14 cellular contexts compared by ENCODE assay signal in the genomic region with DNA sequence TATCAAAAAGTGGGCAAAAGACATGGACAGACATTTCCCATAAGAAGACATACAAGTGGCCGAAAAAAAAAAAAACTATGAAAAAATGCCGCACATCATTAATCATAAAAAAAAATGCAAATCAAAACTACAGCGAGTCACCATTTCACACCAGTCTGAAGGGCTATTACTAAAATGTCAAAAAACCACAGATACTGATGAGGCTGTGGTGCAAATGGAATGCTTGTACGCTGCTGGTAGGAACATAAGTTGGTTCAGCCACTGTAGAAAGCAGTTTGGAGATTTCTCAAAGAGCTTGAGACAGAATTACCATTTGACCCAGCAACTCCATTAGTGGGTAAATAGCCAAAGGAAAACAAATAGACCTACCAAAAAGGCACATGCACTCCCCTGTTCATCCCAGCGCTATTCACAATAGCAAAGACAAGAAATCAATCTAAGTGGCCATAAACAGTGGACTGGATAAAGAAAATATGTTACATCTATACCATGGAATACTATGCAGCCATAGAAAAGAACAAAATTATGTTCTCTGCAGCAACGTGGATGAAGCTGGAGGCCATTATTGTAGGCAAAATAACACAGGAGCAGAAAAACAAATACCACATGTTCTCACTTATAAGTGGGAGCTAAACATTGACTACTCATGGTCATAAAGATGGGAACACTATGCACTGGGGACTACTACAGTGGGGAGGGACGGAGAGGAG.
DNase-seq lines count a peak whose midpoint lies in the region; ATAC-seq and TF ChIP-seq lines count a peak whose summit lies in the region.
"Had no signal": no experiment of that assay in that cellular context is flagged by ENCODE, and none has a peak within 500 bp of the region (broad histone marks: within the 10 kb centered on the region; RNA-seq: fewer than 3 reads in every experiment).

No MANE protein-coding gene starts in this region.

- no peak overlapping the region for H3K4me3 ChIP-seq in cardiac fibroblast (replicated peaks in 1 of 2; ENCODE audit: low read depth in 2 of 2, low read length in 2 of 2)

- no peak for TF ChIP-seq CTCF in activated B cell treated with CpG ODN at 0.5 μM for 24 hours (IDR thresholded peaks at IDR 0.05)
- no peak for TF ChIP-seq CTCF in cardiac fibroblast (IDR thresholded peaks at IDR 0.05; ENCODE audit: low read depth, low read length)

- H3K27me3 Mint-ChIP-seq in activated B cell treated with CpG ODN at 0.5 μM for 24 hours, result no peaks in the 10 kb centered on the region
- H3K27me3 Mint-ChIP-seq: CD4-positive, CD25-positive, alpha-beta regulatory T cell had no signal

- ATAC-seq in activated B cell treated with CpG ODN at 0.5 μM for 24 hours (ENCODE audit: low read depth) (peak; percentile 40), HG02970 (IDR thresholded peaks at IDR 0.05; ENCODE audit: low FRiP score, unreplicated experiment) (no peak)
- ATAC-seq: Panc1 had no signal

- DNase-seq in EL, result peak; percentile 9
- no peak for DNase-seq in activated B cell treated with CpG ODN at 0.5 μM for 24 hours
- DNase-seq in cardiac fibroblast (ENCODE audit: low read depth in 2 of 2), result peak; percentile 22 to 33
- DNase-seq in kidney tubule cell (ENCODE audit: low spot score), result peak; percentile 23
- no peak for DNase-seq in NCI-H1048 (lab: John Stamatoyannopoulos, UW)
- DNase-seq in NCI-H146 (lab: John Stamatoyannopoulos, UW), result no peak
- DNase-seq: CD4-positive, CD25-positive, alpha-beta regulatory T cell; DND-41; NCI-H2029; NCI-H2171 treated with DMSO at 0.1 percent for 48 hours; NCI-H774; Right ventricle myocardium superior had no signal

- CTCF ChIA-PET in activated B cell treated with CpG ODN at 0.5 μM for 24 hours (lab: Charles Lee), result interaction anchor here (1.4 kb wide), 1 partner anchor 199 kb away, joined by 4 read pairs; no protein-coding TSS in a partner anchor

- H3K4me3 Mint-ChIP-seq in activated B cell treated with CpG ODN at 0.5 μM for 24 hours, result no peak overlapping the region
- H3K4me3 Mint-ChIP-seq: CD4-positive, CD25-positive, alpha-beta regulatory T cell had no signal

- H3K27ac Mint-ChIP-seq in activated B cell treated with CpG ODN at 0.5 μM for 24 hours, result no peak overlapping the region
- H3K27ac Mint-ChIP-seq: CD4-positive, CD25-positive, alpha-beta regulatory T cell had no signal

- peaks cover 7% of the 10 kb centered on the region for H3K9me3 Mint-ChIP-seq in activated B cell treated with CpG ODN at 0.5 μM for 24 hours

- no peaks in the 10 kb centered on the region for H3K36me3 Mint-ChIP-seq in activated B cell treated with CpG ODN at 0.5 μM for 24 hours (ENCODE audit: low read depth)
- H3K36me3 Mint-ChIP-seq: CD4-positive, CD25-positive, alpha-beta regulatory T cell had no signal

- H3K4me1 Mint-ChIP-seq in activated B cell treated with CpG ODN at 0.5 μM for 24 hours, result peaks cover 8% of the 10 kb centered on the region

- intact Hi-C loops in activated B cell treated with CpG ODN at 0.5 μM for 24 hours (cut with micrococcal nuclease), result no loop called here

- POLR2A ChIA-PET in activated B cell treated with CpG ODN at 0.5 μM for 24 hours (lab: Charles Lee), result interaction anchor here (0.8 to 2.2 kb wide), 3 partner anchors 14 to 27 kb away, joined by 3 to 8 read pairs (median 4); no protein-coding TSS in a partner anchor

Comparison
In these comparisons a context has a peak if more than half of its experiments do, and no peak if none do; other contexts are left out.
1. DNase-seq: peak in EL (single experiment), cardiac fibroblast (2 of 2) and kidney tubule cell (single experiment); none in activated B cell treated with CpG ODN at 0.5 μM for 24 hours (single experiment), NCI-H1048 (single experiment) and NCI-H146 (single experiment).